In genomic region chr1:55214903-55215193, GRCh38 we compare ENCODE assay signal across 8 cellular contexts. TPM values are rescaled to one million over a fixed set of nuclear protein-coding genes. Genes with fewer than 3 reads are reported as not detected.
DNase-seq lines count a peak whose midpoint lies in the region; ATAC-seq and TF ChIP-seq lines count a peak whose summit lies in the region.

No MANE protein-coding gene starts in this region.

- H3K4me3 ChIP-seq in OCI-LY1 (ENCODE audit: low read depth, low read length, poor library complexity, severe bottlenecking) = peak overlapping the region; percentile 93

- peak overlapping the region; percentile 99 for H3K4me2 ChIP-seq in OCI-LY1 (ENCODE audit: low read length)

- H3K79me2 ChIP-seq in OCI-LY1 (ENCODE audit: insufficient read depth, low read length) = peaks cover 29% of the 10 kb centered on the region

- no peaks in the 10 kb centered on the region for H3K9me2 ChIP-seq in OCI-LY1 (ENCODE audit: low read depth, low read length)

- peak overlapping the region; percentile 78 for H3K27ac ChIP-seq in OCI-LY1 (ENCODE audit: low read depth, low read length, poor library complexity, severe bottlenecking)

- H3K9me3 Mint-ChIP-seq in activated naive CD4-positive, alpha-beta T cell treated with anti-CD3 and anti-CD28 coated beads, Interleukin-2, amount 50 U/mL, for 24 hours = no peaks in the 10 kb centered on the region

- no peaks in the 10 kb centered on the region for H3K36me3 Mint-ChIP-seq in activated naive CD4-positive, alpha-beta T cell treated with anti-CD3 and anti-CD28 coated beads, Interleukin-2, amount 50 U/mL, for 24 hours

- ATAC-seq in HG02852 (IDR thresholded peaks at IDR 0.05; ENCODE audit: unreplicated experiment) (peak; percentile 27), left lobe of liver (peak; percentile 53)
- ATAC-seq in stimulated activated naive CD8-positive, alpha-beta T cell treated with anti-CD3 and anti-CD28 coated beads, Interleukin-15, Interleukin-2, amounts not matched to agents 100 U/mL and 50 U/mL, for 24 hours = peak; percentile 10

- no peaks in the 10 kb centered on the region for H4K20me1 ChIP-seq in OCI-LY1 (ENCODE audit: insufficient read depth, low read length)

- no peaks in the 10 kb centered on the region for H3K27me3 ChIP-seq in OCI-LY1 (ENCODE audit: insufficient read depth, low read length)

- H3K27ac Mint-ChIP-seq in activated naive CD4-positive, alpha-beta T cell treated with anti-CD3 and anti-CD28 coated beads, Interleukin-2, amount 50 U/mL, for 24 hours = no peak overlapping the region

- H3K9ac ChIP-seq in OCI-LY1 (ENCODE audit: low read length) = peak overlapping the region; percentile 97

- no peaks in the 10 kb centered on the region for H3K27me3 Mint-ChIP-seq in activated naive CD4-positive, alpha-beta T cell treated with anti-CD3 and anti-CD28 coated beads, Interleukin-2, amount 50 U/mL, for 24 hours

- H3K4me3 Mint-ChIP-seq in activated naive CD4-positive, alpha-beta T cell treated with anti-CD3 and anti-CD28 coated beads, Interleukin-2, amount 50 U/mL, for 24 hours = peak overlapping the region; percentile 92

- no peaks in the 10 kb centered on the region for H3K36me3 ChIP-seq in OCI-LY1 (ENCODE audit: insufficient read depth, low read length)

- H2AFZ ChIP-seq in OCI-LY1 (ENCODE audit: low read length) = no peak overlapping the region

- peaks cover 69% of the 10 kb centered on the region for H3K4me1 ChIP-seq in OCI-LY1 (ENCODE audit: insufficient read depth, low read length, severe bottlenecking)

- H3K4me1 Mint-ChIP-seq in activated naive CD4-positive, alpha-beta T cell treated with anti-CD3 and anti-CD28 coated beads, Interleukin-2, amount 50 U/mL, for 24 hours = peaks cover 73% of the 10 kb centered on the region

- H3F3A ChIP-seq in OCI-LY1 (ENCODE audit: insufficient read depth, low read length) = no peaks in the 10 kb centered on the region

- DNase-seq in activated naive CD4-positive, alpha-beta T cell (lab: John Stamatoyannopoulos, UW) = no peak
- peak; percentile 54 for DNase-seq in cerebellum (ENCODE audit: low spot score)
- DNase-seq in left lobe of liver (ENCODE audit: low spot score) = no peak
- peak; percentile 38 for DNase-seq in stimulated activated naive CD8-positive, alpha-beta T cell treated with anti-CD3 and anti-CD28 coated beads, Interleukin-15, Interleukin-2, amounts not matched to agents 100 U/mL and 50 U/mL, for 24 hours
- DNase-seq in DMS153 treated with DMSO at 0.1 percent for 48 hours (lab: John Stamatoyannopoulos, UW; ENCODE audit: unreplicated experiment) = no peak

- H3K9me3 ChIP-seq in OCI-LY1 (ENCODE audit: low read length) = no peaks in the 10 kb centered on the region

- no peak for TF ChIP-seq CTCF in OCI-LY1 (IDR thresholded peaks at IDR 0.05; ENCODE audit: low read length)

RNA-seq across cellular contexts. Expression of gene USP24, which starts 0.3 kb away (rescaled TPM):
- total RNA-seq in cerebellum (126 TPM), left lobe of liver (17.7 TPM)

Comparison
In these comparisons a context has a peak if more than half of its experiments do, and no peak if none do; other contexts are left out.
1. DNase-seq: peak in cerebellum (single experiment) and stimulated activated naive CD8-positive, alpha-beta T cell treated with anti-CD3 and anti-CD28 coated beads, Interleukin-15, Interleukin-2, amounts not matched to agents 100 U/mL and 50 U/mL, for 24 hours (single experiment); none in activated naive CD4-positive, alpha-beta T cell (0 of 4), left lobe of liver (single experiment) and DMS153 treated with DMSO at 0.1 percent for 48 hours (single experiment).
2. Peak in every context shown above with its lines, with median percentiles within 50 percentile points of each other: ATAC-seq.